11 cellular contexts compared by ENCODE assay signal in the genomic region with DNA sequence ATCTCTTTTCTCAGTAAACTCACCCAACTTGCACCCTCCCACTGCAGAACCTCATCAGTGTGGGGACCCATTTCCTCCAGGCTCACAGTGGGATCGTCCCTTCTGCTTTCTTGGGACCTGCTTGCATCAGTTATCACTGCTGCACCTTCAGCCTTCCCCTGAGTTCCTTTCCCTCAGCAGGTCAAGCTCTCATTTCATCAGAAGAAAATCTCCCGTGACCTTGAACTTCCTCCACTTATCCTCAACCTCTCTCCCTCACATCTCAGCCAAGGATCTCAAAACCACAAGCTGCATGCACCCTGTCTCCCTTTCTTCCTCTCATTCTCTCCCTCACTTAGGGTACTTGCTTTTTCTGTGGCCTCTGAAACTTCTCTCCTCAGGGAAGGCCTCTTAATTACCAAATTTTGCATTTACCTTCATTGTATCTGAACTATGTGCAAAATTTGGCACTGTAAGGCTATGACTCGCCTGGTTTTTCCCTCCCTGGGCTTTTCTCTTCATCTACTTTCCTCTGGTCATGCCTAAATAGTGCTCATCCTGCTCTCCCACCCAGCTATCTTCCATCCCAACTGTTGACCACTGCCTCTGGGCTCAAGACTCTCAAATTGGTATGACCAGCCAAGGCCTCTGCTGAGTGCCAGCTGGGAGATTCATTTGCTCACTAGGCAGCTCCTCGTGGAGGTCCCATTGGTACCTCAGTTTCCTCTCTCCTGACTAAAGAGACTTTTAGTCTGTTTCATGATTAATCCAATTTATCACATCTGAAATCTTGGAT. TPM values are rescaled to one million over a fixed set of nuclear protein-coding genes. Genes with fewer than 3 reads are reported as not detected.
DNase-seq lines count a peak whose midpoint lies in the region; ATAC-seq, FAIRE-seq and TF ChIP-seq lines count a peak whose summit lies in the region.
"Had no signal": no experiment of that assay in that cellular context is flagged by ENCODE, and none has a peak within 500 bp of the region (broad histone marks: within the 10 kb centered on the region; RNA-seq: fewer than 3 reads in every experiment).

No MANE protein-coding gene starts in this region.

- peaks cover 0 to 18% (median 0%) of the 10 kb centered on the region in 3 experiments for H3K36me3 ChIP-seq in naive thymus-derived CD4-positive, alpha-beta T cell (ENCODE audit: control insufficient read depth in 2 of 3, insufficient read depth in 3 of 3, low read length in 3 of 3)

- no peak for ATAC-seq in CD4-positive, alpha-beta T cell (ENCODE audit: poor library complexity)
- ATAC-seq in activated naive CD8-positive, alpha-beta T cell treated with anti-CD3 and anti-CD28 coated beads, Interleukin-2, amount 10 ng/mL, durations not matched to agents 7 days and 5 days (ENCODE audit: low read depth), result no peak
- no peak for ATAC-seq in naive thymus-derived CD4-positive, alpha-beta T cell
- no peak for ATAC-seq in HG03045 (IDR thresholded peaks at IDR 0.05; ENCODE audit: unreplicated experiment)

- H3K27ac ChIP-seq in CD4-positive, alpha-beta T cell (ENCODE audit: low read depth, low read length), result peak overlapping the region; percentile 47
- peak overlapping the region; percentile 96 for H3K27ac ChIP-seq in naive thymus-derived CD4-positive, alpha-beta T cell (ENCODE audit: low read depth, low read length)

- intact Hi-C loops in CD4-positive, alpha-beta T cell (cut with DNase I, micrococcal nuclease), result loop anchor here in 1 of 2 experiments (5.0 kb wide), 1 partner anchor 117 kb away; a partner anchor contains a TSS
- intact Hi-C loops in naive thymus-derived CD4-positive, alpha-beta T cell (cut with micrococcal nuclease), result loop anchor here (5.0 kb wide), 3 partner anchors 277 to 968 kb away; a partner anchor contains a TSS

- peaks cover 52% of the 10 kb centered on the region for H3K4me1 Mint-ChIP-seq in CD4-positive, alpha-beta T cell (ENCODE audit: low read depth)
- H3K4me1 Mint-ChIP-seq in IgD-negative memory B cell, result peaks cover 28 to 39% (median 30%) of the 10 kb centered on the region in 3 donors
- H3K4me1 Mint-ChIP-seq in activated naive CD8-positive, alpha-beta T cell treated with anti-CD3 and anti-CD28 coated beads, Interleukin-2, amount 10 ng/mL, durations not matched to agents 7 days and 5 days, result peaks cover 40% of the 10 kb centered on the region
- peaks cover 31 to 60% (median 54%) of the 10 kb centered on the region in 7 donors for H3K4me1 Mint-ChIP-seq in naive thymus-derived CD4-positive, alpha-beta T cell

- TF ChIP-seq CTCF in CD4-positive, alpha-beta T cell (IDR thresholded peaks at IDR 0.05), result no peak
- TF ChIP-seq CTCF in D721Med (IDR thresholded peaks at IDR 0.05; ENCODE audit: insufficient read depth, missing control alignments), result no peak

- no peak overlapping the region for H3K4me3 ChIP-seq in naive thymus-derived CD4-positive, alpha-beta T cell (ENCODE audit: low read length)

- no peak for DNase-seq in CD4-positive, alpha-beta T cell
- DNase-seq in activated naive CD8-positive, alpha-beta T cell treated with anti-CD3 and anti-CD28 coated beads, Interleukin-2, amount 10 ng/mL, durations not matched to agents 7 days and 5 days, result no peak
- DNase-seq in naive thymus-derived CD4-positive, alpha-beta T cell, result peak in 1 of 9 donors; percentile 9
- DNase-seq in stimulated activated CD4-positive, alpha-beta T cell treated with anti-CD3 and anti-CD28 coated beads, Interleukin-2, amount 100 ng/mL, for 48 hours, result no peak
- DNase-seq in DMS114 treated with DMSO at 0.1 percent for 48 hours (lab: John Stamatoyannopoulos, UW; ENCODE audit: unreplicated experiment) (no peak), D721Med (ENCODE audit: insufficient read length, low spot score) (no peak)
- DNase-seq: activated CD8-positive, alpha-beta memory T cell treated with anti-CD3 and anti-CD28 coated beads, Interleukin-2, amount 50 U/mL, for 4 hours; DMS79; Kasumi-1 had no signal

- H3K4me3 Mint-ChIP-seq in CD4-positive, alpha-beta T cell, result peak overlapping the region; percentile 30
- H3K4me3 Mint-ChIP-seq in IgD-negative memory B cell, result peak overlapping the region in 2 of 4 donors; percentile 66 to 79
- peak overlapping the region; percentile 23 for H3K4me3 Mint-ChIP-seq in activated naive CD8-positive, alpha-beta T cell treated with anti-CD3 and anti-CD28 coated beads, Interleukin-2, amount 10 ng/mL, durations not matched to agents 7 days and 5 days
- peak overlapping the region; percentile 10 to 97 (median 54) for H3K4me3 Mint-ChIP-seq in naive thymus-derived CD4-positive, alpha-beta T cell

- CTCF ChIA-PET in CD4-positive, alpha-beta T cell (lab: Charles Lee), result no interaction called here
- CTCF ChIA-PET in naive thymus-derived CD4-positive, alpha-beta T cell (lab: Charles Lee), result interaction anchor here (1.0 kb wide), 1 partner anchor 145 kb away, joined by 3 read pairs; no protein-coding TSS in a partner anchor

- H3K27me3 Mint-ChIP-seq in CD4-positive, alpha-beta T cell, result no peaks in the 10 kb centered on the region
- H3K27me3 Mint-ChIP-seq in IgD-negative memory B cell, result peaks cover 2% of the 10 kb centered on the region
- H3K27me3 Mint-ChIP-seq in activated naive CD8-positive, alpha-beta T cell treated with anti-CD3 and anti-CD28 coated beads, Interleukin-2, amount 10 ng/mL, durations not matched to agents 7 days and 5 days, result no peaks in the 10 kb centered on the region
- H3K27me3 Mint-ChIP-seq in naive thymus-derived CD4-positive, alpha-beta T cell, result no peaks in the 10 kb centered on the region

- no peaks in the 10 kb centered on the region for H3K9me3 Mint-ChIP-seq in CD4-positive, alpha-beta T cell
- H3K9me3 Mint-ChIP-seq in IgD-negative memory B cell, result no peaks in the 10 kb centered on the region
- no peaks in the 10 kb centered on the region for H3K9me3 Mint-ChIP-seq in activated naive CD8-positive, alpha-beta T cell treated with anti-CD3 and anti-CD28 coated beads, Interleukin-2, amount 10 ng/mL, durations not matched to agents 7 days and 5 days
- H3K9me3 Mint-ChIP-seq in naive thymus-derived CD4-positive, alpha-beta T cell, result no peaks in the 10 kb centered on the region

- peaks cover 31 to 47% of the 10 kb centered on the region in 2 donors for H3K4me1 ChIP-seq in naive thymus-derived CD4-positive, alpha-beta T cell (ENCODE audit: control insufficient read depth in 2 of 2, insufficient read depth in 2 of 2, low read length in 2 of 2)

- peaks cover 40% of the 10 kb centered on the region for H3K36me3 Mint-ChIP-seq in CD4-positive, alpha-beta T cell (ENCODE audit: low read depth)
- H3K36me3 Mint-ChIP-seq in IgD-negative memory B cell, result no peaks in the 10 kb centered on the region
- H3K36me3 Mint-ChIP-seq in activated naive CD8-positive, alpha-beta T cell treated with anti-CD3 and anti-CD28 coated beads, Interleukin-2, amount 10 ng/mL, durations not matched to agents 7 days and 5 days, result peaks cover 20% of the 10 kb centered on the region
- H3K36me3 Mint-ChIP-seq in naive thymus-derived CD4-positive, alpha-beta T cell, result peaks cover 0 to 6% (median 3%) of the 10 kb centered on the region in 5 donors

- H3K27ac Mint-ChIP-seq in CD4-positive, alpha-beta T cell, result peak overlapping the region; percentile 96
- H3K27ac Mint-ChIP-seq in IgD-negative memory B cell, result peak overlapping the region in 2 of 3 donors; percentile 32 to 76
- H3K27ac Mint-ChIP-seq in activated naive CD8-positive, alpha-beta T cell treated with anti-CD3 and anti-CD28 coated beads, Interleukin-2, amount 10 ng/mL, durations not matched to agents 7 days and 5 days, result peak overlapping the region; percentile 75
- H3K27ac Mint-ChIP-seq in naive thymus-derived CD4-positive, alpha-beta T cell, result peak overlapping the region; percentile 17 to 97 (median 74)

- FAIRE-seq in D721Med (lab: Jason Lieb, UNC), result no peak

- no peaks in the 10 kb centered on the region for H3K9me3 ChIP-seq in CD4-positive, alpha-beta T cell (ENCODE audit: control insufficient read depth, low read length)
- H3K9me3 ChIP-seq in naive thymus-derived CD4-positive, alpha-beta T cell (ENCODE audit: control insufficient read depth in 2 of 3, low read length in 3 of 3), result no peaks in the 10 kb centered on the region

- no peaks in the 10 kb centered on the region for H3K27me3 ChIP-seq in CD4-positive, alpha-beta T cell (ENCODE audit: control insufficient read depth, insufficient read depth, low read length)
- H3K27me3 ChIP-seq in naive thymus-derived CD4-positive, alpha-beta T cell (ENCODE audit: control insufficient read depth in 2 of 2, insufficient read depth in 2 of 2, low read length in 2 of 2), result no peaks in the 10 kb centered on the region

- POLR2A ChIA-PET in CD4-positive, alpha-beta T cell (lab: Charles Lee), result interaction anchor here (0.8 kb wide), 1 partner anchor 209 kb away, joined by 4 read pairs; no protein-coding TSS in a partner anchor
- POLR2A ChIA-PET in activated naive CD8-positive, alpha-beta T cell treated with anti-CD3 and anti-CD28 coated beads, Interleukin-2, amount 10 ng/mL, durations not matched to agents 7 days and 5 days (lab: Charles Lee), result interaction anchor here (0.7 kb wide), 1 partner anchor 161 kb away, joined by 6 read pairs; no protein-coding TSS in a partner anchor
- POLR2A ChIA-PET in naive thymus-derived CD4-positive, alpha-beta T cell (lab: Charles Lee), result interaction anchor here (1.2 kb wide), 1 partner anchor 15 kb away, joined by 3 read pairs; no protein-coding TSS in a partner anchor

RNA-seq across cellular contexts. Expression of a gene that starts 2.7 kb away (rescaled TPM):
- 10 to 100 TPM; 60.1 to 63.0 TPM for total RNA-seq in CD4-positive, alpha-beta T cell
- 24.9 TPM for polyA plus RNA-seq in IgD-negative memory B cell
- total RNA-seq in activated naive CD8-positive, alpha-beta T cell treated with anti-CD3 and anti-CD28 coated beads, Interleukin-2, amount 10 ng/mL, durations not matched to agents 7 days and 5 days, result 10 to 100 TPM; 23.0 to 27.2 TPM
- 10 to 100 TPM; 24.6 to 47.1 (median 33.6) TPM for total RNA-seq in naive thymus-derived CD4-positive, alpha-beta T cell
- polyA plus RNA-seq in naive thymus-derived CD4-positive, alpha-beta T cell, result 10 to 100 TPM; 17.2 to 28.0 TPM

RNA-seq across cellular contexts. Expression of a gene that starts 16.4 kb away (rescaled TPM):
- 1 to 10 TPM; 1.6 to 2.5 TPM for total RNA-seq in CD4-positive, alpha-beta T cell
- polyA plus RNA-seq in IgD-negative memory B cell, result 2.2 TPM
- total RNA-seq in activated naive CD8-positive, alpha-beta T cell treated with anti-CD3 and anti-CD28 coated beads, Interleukin-2, amount 10 ng/mL, durations not matched to agents 7 days and 5 days, result 10 to 100 TPM; 16.4 to 17.0 TPM
- 10 to 100 TPM in 1 of 5 experiments, 1 to 10 TPM in 3, under 1 TPM in 1; 0.84 to 21.2 (median 1.6) TPM for total RNA-seq in naive thymus-derived CD4-positive, alpha-beta T cell
- polyA plus RNA-seq in naive thymus-derived CD4-positive, alpha-beta T cell, result not detected
